ENCODE assay signal across 1 cellular context in the genomic region with DNA sequence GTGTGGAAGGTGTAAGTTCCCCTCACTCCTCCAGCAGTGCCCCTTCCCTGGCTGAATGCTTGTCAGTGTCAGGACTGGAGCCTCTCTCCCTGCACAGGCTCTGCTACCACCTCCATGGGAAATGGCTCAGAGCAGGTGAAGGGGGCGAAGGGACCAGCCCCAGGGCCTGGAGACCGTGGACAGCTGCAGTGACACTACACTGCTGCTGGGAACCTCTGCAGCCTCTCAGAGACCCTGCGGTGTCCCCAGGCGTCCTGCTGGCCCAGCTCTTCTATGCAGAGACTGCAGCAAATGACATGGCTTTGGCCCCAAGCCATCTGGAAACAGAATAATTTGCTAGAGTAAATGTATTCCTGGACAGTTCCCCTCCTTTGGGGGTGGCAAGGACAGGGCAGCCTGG.
TF ChIP-seq lines count a peak whose summit lies in the region.

No MANE protein-coding gene starts in this region.

TF ChIP-seq in SK-N-SH, 30 proteins besides CTCF, POLR2A, EP300 and RAD21:
- no peak for TF ChIP-seq ZBTB33 (IDR thresholded peaks at IDR 0.05; ENCODE audit: borderline replicate concordance, low read depth)
- no peak for TF ChIP-seq MEF2A (IDR thresholded peaks at IDR 0.05; ENCODE audit: borderline replicate concordance, low read depth)
- TF ChIP-seq, protein P1, sequence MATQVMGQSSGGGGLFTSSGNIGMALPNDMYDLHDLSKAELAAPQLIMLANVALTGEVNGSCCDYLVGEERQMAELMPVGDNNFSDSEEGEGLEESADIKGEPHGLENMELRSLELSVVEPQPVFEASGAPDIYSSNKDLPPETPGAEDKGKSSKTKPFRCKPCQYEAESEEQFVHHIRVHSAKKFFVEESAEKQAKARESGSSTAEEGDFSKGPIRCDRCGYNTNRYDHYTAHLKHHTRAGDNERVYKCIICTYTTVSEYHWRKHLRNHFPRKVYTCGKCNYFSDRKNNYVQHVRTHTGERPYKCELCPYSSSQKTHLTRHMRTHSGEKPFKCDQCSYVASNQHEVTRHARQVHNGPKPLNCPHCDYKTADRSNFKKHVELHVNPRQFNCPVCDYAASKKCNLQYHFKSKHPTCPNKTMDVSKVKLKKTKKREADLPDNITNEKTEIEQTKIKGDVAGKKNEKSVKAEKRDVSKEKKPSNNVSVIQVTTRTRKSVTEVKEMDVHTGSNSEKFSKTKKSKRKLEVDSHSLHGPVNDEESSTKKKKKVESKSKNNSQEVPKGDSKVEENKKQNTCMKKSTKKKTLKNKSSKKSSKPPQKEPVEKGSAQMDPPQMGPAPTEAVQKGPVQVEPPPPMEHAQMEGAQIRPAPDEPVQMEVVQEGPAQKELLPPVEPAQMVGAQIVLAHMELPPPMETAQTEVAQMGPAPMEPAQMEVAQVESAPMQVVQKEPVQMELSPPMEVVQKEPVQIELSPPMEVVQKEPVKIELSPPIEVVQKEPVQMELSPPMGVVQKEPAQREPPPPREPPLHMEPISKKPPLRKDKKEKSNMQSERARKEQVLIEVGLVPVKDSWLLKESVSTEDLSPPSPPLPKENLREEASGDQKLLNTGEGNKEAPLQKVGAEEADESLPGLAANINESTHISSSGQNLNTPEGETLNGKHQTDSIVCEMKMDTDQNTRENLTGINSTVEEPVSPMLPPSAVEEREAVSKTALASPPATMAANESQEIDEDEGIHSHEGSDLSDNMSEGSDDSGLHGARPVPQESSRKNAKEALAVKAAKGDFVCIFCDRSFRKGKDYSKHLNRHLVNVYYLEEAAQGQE (IDR thresholded peaks at IDR 0.05; ENCODE audit: low read depth, low read length), result no peak
- no peak for TF ChIP-seq MXI1 (IDR thresholded peaks at IDR 0.05; ENCODE audit: low read depth, low read length)
- TF ChIP-seq TAF1 (IDR thresholded peaks at IDR 0.05; ENCODE audit: borderline replicate concordance, low read depth, low read length), result no peak
- TF ChIP-seq EZH2phosphoT487 (IDR thresholded peaks at IDR 0.05; ENCODE audit: borderline replicate concordance, low read depth), result no peak
- no peak for TF ChIP-seq TEAD4 (IDR thresholded peaks at IDR 0.05; ENCODE audit: borderline replicate concordance, insufficient read depth)
- no peak for TF ChIP-seq IRF3 (IDR thresholded peaks at IDR 0.05; ENCODE audit: low read depth, low read length)
- TF ChIP-seq TCF12 (IDR thresholded peaks at IDR 0.05), result no peak
- no peak for TF ChIP-seq POLR2AphosphoS5 (IDR thresholded peaks at IDR 0.05; ENCODE audit: low read depth, low read length)
